In genomic region chr9:6759114-6759977, GRCh38 we compare ENCODE assay signal across 8 cellular contexts.
DNase-seq lines count a peak whose midpoint lies in the region; ATAC-seq, FAIRE-seq and TF ChIP-seq lines count a peak whose summit lies in the region.

No MANE protein-coding gene starts in this region.

- in situ Hi-C loops in GM13976 (cut with MboI; ENCODE audit: low sequenced_read_pairs, unreplicated experiment) = no loop called here

- no peaks in the 10 kb centered on the region for H3K27me3 ChIP-seq in ACC112 (ENCODE audit: insufficient read depth, low read length)
- peaks cover 7% of the 10 kb centered on the region; the same call in 1 of the 2 replicates for H3K27me3 ChIP-seq in iPS-20b (ENCODE audit: insufficient read depth, low read length)

- peak; percentile 69 for FAIRE-seq in RCC 7860 (lab: Jason Lieb, UNC)

- no peaks in the 10 kb centered on the region for H3K9me3 ChIP-seq in iPS-20b (ENCODE audit: insufficient read depth, low read depth, low read length)

- DNase-seq in GM13976 (ENCODE audit: low spot score) (peak; percentile 69), RCC 7860 (ENCODE audit: low spot score) (peak; percentile 81), amniotic epithelial cell (ENCODE audit: low read depth) (peak; percentile 89), ecto neural progenitor cell (ENCODE audit: low spot score) (no peak)
- DNase-seq in stimulated activated CD4-positive, alpha-beta T cell treated with anti-CD3 and anti-CD28 coated beads, TNF-alpha, amount 100 ng/mL, for 24 hours (ENCODE audit: low read depth in 3 of 3) = peak in 2 of 3 experiments; percentile 4 to 22

- no peak for TF ChIP-seq CTCF in GM13976 (IDR thresholded peaks at IDR 0.05; ENCODE audit: borderline replicate concordance, control extremely low read depth, extremely low read depth, insufficient read depth, missing control alignments)

- ATAC-seq in HG03066 (IDR thresholded peaks at IDR 0.05; ENCODE audit: low read depth, unreplicated experiment) = peak; percentile 15

- H3K36me3 ChIP-seq in ACC112 (ENCODE audit: insufficient read depth, low read length) (no peaks in the 10 kb centered on the region), iPS-20b (ENCODE audit: insufficient read depth, low read depth, low read length) (no peaks in the 10 kb centered on the region; the same call in 1 of the 2 replicates)

- peak overlapping the region; percentile 87; the same call in 1 of the 2 replicates for H3K9ac ChIP-seq in iPS-20b (ENCODE audit: low read depth, low read length)

- H2AFZ ChIP-seq in ACC112 (ENCODE audit: low read length, unreplicated experiment) = peak overlapping the region; percentile 34

- peaks cover 55% of the 10 kb centered on the region for H3K79me2 ChIP-seq in ACC112 (ENCODE audit: control insufficient read depth, insufficient read depth, low read length, unreplicated experiment)

- H3K27ac ChIP-seq in ACC112 (ENCODE audit: low read depth, low read length) (peak overlapping the region; percentile 91), iPS-20b (ENCODE audit: low read length) (no peak overlapping the region)

- H3K4me1 ChIP-seq in ACC112 (ENCODE audit: control insufficient read depth, insufficient read depth, low read length, unreplicated experiment) = peaks cover 12% of the 10 kb centered on the region
- peaks cover 5% of the 10 kb centered on the region; the same call in 1 of the 2 replicates for H3K4me1 ChIP-seq in iPS-20b (ENCODE audit: insufficient read depth, low read length)

- H3K4me3 ChIP-seq in ACC112 (ENCODE audit: low read depth, low read length) (peak overlapping the region; percentile 90), iPS-20b (ENCODE audit: low read length) (peak overlapping the region; percentile 83)
